8 cellular contexts compared by ENCODE assay signal in genomic region chrX:40647307-40648197, GRCh38. TPM values are rescaled to one million over a fixed set of nuclear protein-coding genes. Genes with fewer than 3 reads are reported as not detected.
A peak's percentile ranks its signal among the peaks of the same experiment; 100 is the strongest.
DNase-seq lines count a peak whose midpoint lies in the region; ATAC-seq and TF ChIP-seq lines count a peak whose summit lies in the region.

Gene CXorf38 (minus strand): TSS chrX:40647561. CDS start chrX:40647520, 41 bp downstream.

- H3K9me3 ChIP-seq in right atrium auricular region (no peaks in the 10 kb centered on the region), vagina (no peaks in the 10 kb centered on the region)

- peaks cover 0 to 44% of the 10 kb centered on the region in 2 donors for H3K4me1 ChIP-seq in right atrium auricular region
- peaks cover 6% of the 10 kb centered on the region for H3K4me1 ChIP-seq in rectal smooth muscle tissue (ENCODE audit: control insufficient read depth, insufficient read depth, low read length)
- H3K4me1 ChIP-seq in vagina, result peaks cover 39% of the 10 kb centered on the region

- intact Hi-C loops in vagina (cut with DNase I), result no loop called here

- H3K27ac ChIP-seq in right atrium auricular region (peak within 1 kb of the TSS; percentile 74 to 83), rectal smooth muscle tissue (ENCODE audit: low read depth, low read length) (peak within 1 kb of the TSS; percentile 56), vagina (peak within 1 kb of the TSS; percentile 80)

- peak within 1 kb of the TSS; percentile 59 for H3K9ac ChIP-seq in rectal smooth muscle tissue (ENCODE audit: low read length)

- TF ChIP-seq CTCF in right atrium auricular region (IDR thresholded peaks at IDR 0.05) (no peak), vagina (IDR thresholded peaks at IDR 0.05) (no peak)

- no peaks in the 10 kb centered on the region for H3K27me3 ChIP-seq in right atrium auricular region
- H3K27me3 ChIP-seq in rectal smooth muscle tissue (ENCODE audit: control insufficient read depth, insufficient read depth, low read length), result no peaks in the 10 kb centered on the region
- no peaks in the 10 kb centered on the region for H3K27me3 ChIP-seq in vagina

- H3K36me3 ChIP-seq in right atrium auricular region (no peaks in the 10 kb centered on the region), rectal smooth muscle tissue (ENCODE audit: control insufficient read depth, insufficient read depth, low read length) (no peaks in the 10 kb centered on the region), vagina (no peaks in the 10 kb centered on the region)

- H3K4me3 ChIP-seq in right atrium auricular region (peak within 1 kb of the TSS; percentile 54 to 80), rectal smooth muscle tissue (ENCODE audit: low read length) (peak within 1 kb of the TSS; percentile 78), vagina (peak within 1 kb of the TSS; percentile 67 to 94)

- ATAC-seq in GM18502 (IDR thresholded peaks at IDR 0.05; ENCODE audit: poor library complexity, unreplicated experiment), result peak; percentile 78
- peak; percentile 66 for ATAC-seq in HG02943 (IDR thresholded peaks at IDR 0.05; ENCODE audit: low read depth, unreplicated experiment)

- peak in 1 of 2 donors; percentile 40 for TF ChIP-seq POLR2A in vagina (IDR thresholded peaks at IDR 0.05)

- DNase-seq in NCI-H187 treated with DMSO at 0.1 percent for 48 hours (lab: John Stamatoyannopoulos, UW), result peak; percentile 20
- DNase-seq in T-helper 2 cell, result peak; percentile 81 to 94 (median 88)
- DNase-seq in anterior cingulate cortex (lab: John Stamatoyannopoulos, UW), result peak; percentile 13 to 91 (median 80)
- peak; percentile 92 for DNase-seq in right atrium auricular region (ENCODE audit: low spot score)
- DNase-seq in vagina (ENCODE audit: extremely low spot score in 2 of 2), result peak in 1 of 2 donors; percentile 90

RNA-seq across cellular contexts. Expression of gene CXorf38, which starts in this region (rescaled TPM):
- total RNA-seq in right atrium auricular region, result 1 to 10 TPM; 8.2 to 9.1 TPM
- total RNA-seq in vagina, result 13.0 TPM
